ENCODE assay signal across 25 cellular contexts in the genomic region with DNA sequence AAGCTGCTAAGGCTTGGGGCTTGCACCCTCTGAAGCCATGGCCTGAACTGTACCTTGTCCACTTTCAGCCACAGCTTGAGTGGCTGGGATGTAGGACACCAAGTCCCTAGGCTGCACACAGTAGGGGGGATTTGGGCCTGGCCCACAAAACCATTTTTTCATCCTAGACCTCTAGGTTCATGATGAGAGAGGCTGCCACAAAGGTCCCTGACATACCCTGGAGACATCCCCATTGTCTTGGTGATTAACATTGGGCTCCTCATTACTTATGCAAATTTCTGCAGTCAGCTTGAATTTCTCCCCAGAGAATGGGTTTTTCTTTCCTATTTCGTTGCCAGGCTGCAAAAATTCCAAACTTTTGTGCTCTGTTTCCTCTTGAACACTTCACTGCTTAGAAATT. TPM values are rescaled to one million over a fixed set of nuclear protein-coding genes. Genes with fewer than 3 reads are reported as not detected.
"Had no signal": no experiment of that assay in that cellular context is flagged by ENCODE, and none has a peak within 500 bp of the region (broad histone marks: within the 10 kb centered on the region; RNA-seq: fewer than 3 reads in every experiment).

No MANE protein-coding gene starts in this region.

- H3K27ac ChIP-seq: left ventricle myocardium inferior, ovary, right atrium auricular region, right lobe of liver, thoracic aorta, tibial artery, upper lobe of right lung, uterus had no signal

- H3K4me3 ChIP-seq: left ventricle myocardium inferior, lung, mucosa of descending colon, ovary, right atrium auricular region, right lobe of liver, smooth muscle cell, thoracic aorta, tibial artery, upper lobe of right lung, uterus had no signal

- H3K9me3 ChIP-seq: ovary, upper lobe of right lung, uterus had no signal

- H3K27ac Mint-ChIP-seq: naive thymus-derived CD4-positive, alpha-beta T cell; natural killer cell treated with Interleukin-12 subunit alpha and Interleukin-12 subunit beta and Interleukin-15 and Interleukin-18, amount 100 ng/mL, for 72 hours; progenitor cell of endocrine pancreas; stimulated activated memory B cell treated with anti-CD40 and anti-IgM and Interleukin-4, amounts not matched to agents 10 μg/mL and 1 μg/mL and 100 μg/mL, for 72 hours; stimulated activated naive CD8-positive, alpha-beta T cell treated with anti-CD3 and anti-CD28 coated beads, Interleukin-15, amount 100 ng/mL, for 72 hours had no signal

- H3K4me2 ChIP-seq: smooth muscle cell had no signal

- H3K4me1 Mint-ChIP-seq: naive thymus-derived CD4-positive, alpha-beta T cell; stimulated activated memory B cell treated with anti-CD40 and anti-IgM and Interleukin-4, amounts not matched to agents 10 μg/mL and 1 μg/mL and 100 μg/mL, for 72 hours; stimulated activated naive CD8-positive, alpha-beta T cell treated with anti-CD3 and anti-CD28 coated beads, Interleukin-15, amount 100 ng/mL, for 72 hours had no signal

- H3K36me3 ChIP-seq: left ventricle myocardium inferior, ovary, right atrium auricular region, right lobe of liver, thoracic aorta, tibial artery, upper lobe of right lung, uterus had no signal

- H3K27me3 Mint-ChIP-seq: naive thymus-derived CD4-positive, alpha-beta T cell; stimulated activated memory B cell treated with anti-CD40 and anti-IgM and Interleukin-4, amounts not matched to agents 10 μg/mL and 1 μg/mL and 100 μg/mL, for 72 hours; stimulated activated naive CD8-positive, alpha-beta T cell treated with anti-CD3 and anti-CD28 coated beads, Interleukin-15, amount 100 ng/mL, for 72 hours had no signal

- H3K4me1 ChIP-seq: left ventricle myocardium inferior, right atrium auricular region, right lobe of liver, tibial artery, upper lobe of right lung, uterus had no signal

- DNase-seq: hippocampal formation; islet precursor cell; left ventricle myocardium inferior; midbrain; naive thymus-derived CD4-positive, alpha-beta T cell; ovary; right lobe of liver; stimulated activated CD4-positive, alpha-beta T cell treated with anti-CD3 and anti-CD28 coated beads, Interleukin-1b, Interleukin-23, amount 100 ng/mL, for 48 hours; stimulated activated CD4-positive, alpha-beta T cell treated with anti-CD3 and anti-CD28 coated beads, Interleukin-2, amount 100 ng/mL, for 48 hours; stimulated activated CD4-positive, alpha-beta T cell treated with anti-CD3 and anti-CD28 coated beads, Interleukin-4, amount 100 ng/mL, for 4 hours; stimulated activated CD8-positive, alpha-beta memory T cell treated with anti-CD3 and anti-CD28 coated beads, Interleukin-4, amount 100 ng/mL, for 48 hours; stimulated activated naive CD4-positive, alpha-beta T cell treated with Interleukin-2 at 50 U/mL for 16 hours; stimulated activated naive CD8-positive, alpha-beta T cell treated with anti-CD3 and anti-CD28 coated beads, Interleukin-15, amount 100 ng/mL, for 72 hours; tibial artery; trophoblast cell; upper lobe of right lung; uterus had no signal

- ATAC-seq: mucosa of descending colon; naive thymus-derived CD4-positive, alpha-beta T cell; natural killer cell treated with Interleukin-12 subunit alpha and Interleukin-12 subunit beta and Interleukin-15 and Interleukin-18, amount 100 ng/mL, for 72 hours; right lobe of liver; stimulated activated memory B cell treated with anti-CD40 and anti-IgM and Interleukin-4, amounts not matched to agents 10 μg/mL and 1 μg/mL and 100 μg/mL, for 72 hours; stimulated activated naive CD8-positive, alpha-beta T cell treated with anti-CD3 and anti-CD28 coated beads, Interleukin-15, amount 100 ng/mL, for 72 hours; upper lobe of right lung had no signal

- H3K36me3 Mint-ChIP-seq: stimulated activated memory B cell treated with anti-CD40 and anti-IgM and Interleukin-4, amounts not matched to agents 10 μg/mL and 1 μg/mL and 100 μg/mL, for 72 hours had no signal

- H3K4me3 Mint-ChIP-seq: naive thymus-derived CD4-positive, alpha-beta T cell; natural killer cell treated with Interleukin-12 subunit alpha and Interleukin-12 subunit beta and Interleukin-15 and Interleukin-18, amount 100 ng/mL, for 72 hours; stimulated activated memory B cell treated with anti-CD40 and anti-IgM and Interleukin-4, amounts not matched to agents 10 μg/mL and 1 μg/mL and 100 μg/mL, for 72 hours; stimulated activated naive CD8-positive, alpha-beta T cell treated with anti-CD3 and anti-CD28 coated beads, Interleukin-15, amount 100 ng/mL, for 72 hours had no signal

- H3K27me3 ChIP-seq: ovary, right atrium auricular region, right lobe of liver, tibial artery, upper lobe of right lung, uterus had no signal

RNA-seq across cellular contexts. Expression of gene CHODL, which starts 26.3 kb away (rescaled TPM):
- total RNA-seq: smooth muscle cell had no signal
- polyA plus RNA-seq: smooth muscle cell had no signal
